Comparison of ENCODE assay signal across 1 cellular context in genomic region chr3:186882881-186883685, GRCh38.
TF ChIP-seq lines count a peak whose summit lies in the region.

No MANE protein-coding gene starts in this region.

TF ChIP-seq in K562, 482 proteins besides CTCF, POLR2A, EP300 and RAD21 (continued from another document):
- TF ChIP-seq THAP12 (CRISPR knock-in tag; IDR thresholded peaks at IDR 0.05) (no peak), CC2D1A (IDR thresholded peaks at IDR 0.05) (no peak)
